Comparison of ENCODE assay signal across 16 cellular contexts in genomic region chr4:128322311-128322710, GRCh38. TPM values are rescaled to one million over a fixed set of nuclear protein-coding genes. Genes with fewer than 3 reads are reported as not detected.
A peak's percentile ranks its signal among the peaks of the same experiment; 100 is the strongest.
DNase-seq lines count a peak whose midpoint lies in the region; ATAC-seq and TF ChIP-seq lines count a peak whose summit lies in the region.
"Had no signal": no experiment of that assay in that cellular context is flagged by ENCODE, and none has a peak within 500 bp of the region (broad histone marks: within the 10 kb centered on the region; RNA-seq: fewer than 3 reads in every experiment).

No MANE protein-coding gene starts in this region.

- no peak overlapping the region for H2AFZ ChIP-seq in ACC112 (ENCODE audit: low read length, unreplicated experiment)

- 0 out of 2 replicates have a peak, but pooled peaks cover 7% of the 10 kb centered on the region for H3K36me3 ChIP-seq in ACC112 (ENCODE audit: insufficient read depth, low read length)
- H3K36me3 ChIP-seq in HUES48 (ENCODE audit: control insufficient read depth, insufficient read depth, low read length) = no peaks in the 10 kb centered on the region
- H3K36me3 ChIP-seq in adipocyte (ENCODE audit: control insufficient read depth, insufficient read depth, low read length, severe bottlenecking) = no peaks in the 10 kb centered on the region
- no peaks in the 10 kb centered on the region for H3K36me3 ChIP-seq in uterus

- peak overlapping the region; percentile 50; the same call in 1 of the 2 replicates for H3K4me3 ChIP-seq in ACC112 (ENCODE audit: low read depth, low read length)
- no peak overlapping the region for H3K4me3 ChIP-seq in HUES48 (ENCODE audit: low read depth, low read length)
- no peak overlapping the region for H3K4me3 ChIP-seq in adipocyte (ENCODE audit: low read length)
- H3K4me3 ChIP-seq in uterus = no peak overlapping the region

- H3K27me3 ChIP-seq in ACC112 (ENCODE audit: insufficient read depth, low read length) (no peaks in the 10 kb centered on the region), HUES48 (ENCODE audit: control insufficient read depth, insufficient read depth, low read length) (no peaks in the 10 kb centered on the region), adipocyte (replicated peaks; ENCODE audit: control insufficient read depth, insufficient read depth, low read length) (no peaks in the 10 kb centered on the region), uterus (no peaks in the 10 kb centered on the region)

- no peaks in the 10 kb centered on the region for H3K9me3 ChIP-seq in HUES48 (ENCODE audit: control insufficient read depth, insufficient read depth, low read length)
- H3K9me3 ChIP-seq in adipocyte (ENCODE audit: control insufficient read depth, low read length) = no peaks in the 10 kb centered on the region
- no peaks in the 10 kb centered on the region for H3K9me3 ChIP-seq in uterus

- TF ChIP-seq CTCF in uterus (IDR thresholded peaks at IDR 0.05) (no peak), natural killer cell (IDR thresholded peaks at IDR 0.05) (no peak)

- H3K4me1 Mint-ChIP-seq in stimulated activated naive B cell treated with anti-CD40 and anti-IgM and Interleukin-4, amounts not matched to agents 10 μg/mL and 1 μg/mL and 100 μg/mL, for 72 hours = no peaks in the 10 kb centered on the region
- H3K4me1 Mint-ChIP-seq in natural killer cell = no peaks in the 10 kb centered on the region
- H3K4me1 Mint-ChIP-seq: naive thymus-derived CD8-positive, alpha-beta T cell; stimulated activated naive CD8-positive, alpha-beta T cell treated with anti-CD3 and anti-CD28 coated beads, Interleukin-15, amount 100 ng/mL, for 72 hours had no signal

- H3K9ac ChIP-seq in HUES48 (ENCODE audit: low read depth, low read length) = no peak overlapping the region
- peak overlapping the region; percentile 2 for H3K9ac ChIP-seq in adipocyte (ENCODE audit: low read length)

- H3K4me1 ChIP-seq in ACC112 (ENCODE audit: control insufficient read depth, insufficient read depth, low read length, unreplicated experiment) (peaks cover 32% of the 10 kb centered on the region), HUES48 (ENCODE audit: control insufficient read depth, insufficient read depth, low read length) (peaks cover 5% of the 10 kb centered on the region; the same call in 1 of the 2 replicates), adipocyte (ENCODE audit: control insufficient read depth, insufficient read depth, low read length) (peaks cover 18% of the 10 kb centered on the region), uterus (no peaks in the 10 kb centered on the region)

- no peak for DNase-seq in adipocyte (ENCODE audit: low read depth)
- DNase-seq in iris pigment epithelial cell (ENCODE audit: low read depth) = peak; percentile 79
- DNase-seq in HK-2 (ENCODE audit: unreplicated experiment) = no peak
- DNase-seq in uterus = no peak
- no peak for DNase-seq in stimulated activated naive B cell treated with anti-CD40 and anti-IgM and Interleukin-4, amounts not matched to agents 10 μg/mL and 1 μg/mL and 100 μg/mL, for 72 hours
- no peak for DNase-seq in natural killer cell
- DNase-seq: activated naive CD4-positive, alpha-beta T cell treated with anti-CD3 and anti-CD28 coated beads, Interleukin-2, amount 50 U/mL, for 16 hours; CD4-positive, alpha-beta T cell; DND-41; Kasumi-1; naive thymus-derived CD8-positive, alpha-beta T cell; NCI-H1436; NCI-H446; stimulated activated naive CD8-positive, alpha-beta T cell treated with anti-CD3 and anti-CD28 coated beads, Interleukin-15, amount 100 ng/mL, for 72 hours had no signal

- no peaks in the 10 kb centered on the region for H3K79me2 ChIP-seq in ACC112 (ENCODE audit: control insufficient read depth, insufficient read depth, low read length, unreplicated experiment)

- no peak overlapping the region for H3K27ac Mint-ChIP-seq in stimulated activated naive B cell treated with anti-CD40 and anti-IgM and Interleukin-4, amounts not matched to agents 10 μg/mL and 1 μg/mL and 100 μg/mL, for 72 hours
- no peak overlapping the region for H3K27ac Mint-ChIP-seq in natural killer cell
- H3K27ac Mint-ChIP-seq: CD4-positive, alpha-beta T cell; naive thymus-derived CD8-positive, alpha-beta T cell; stimulated activated naive CD8-positive, alpha-beta T cell treated with anti-CD3 and anti-CD28 coated beads, Interleukin-15, amount 100 ng/mL, for 72 hours had no signal

- H3K27me3 Mint-ChIP-seq in stimulated activated naive B cell treated with anti-CD40 and anti-IgM and Interleukin-4, amounts not matched to agents 10 μg/mL and 1 μg/mL and 100 μg/mL, for 72 hours = no peaks in the 10 kb centered on the region
- no peaks in the 10 kb centered on the region for H3K27me3 Mint-ChIP-seq in natural killer cell (ENCODE audit: low read depth in 2 of 2)
- H3K27me3 Mint-ChIP-seq: CD4-positive, alpha-beta T cell; naive thymus-derived CD8-positive, alpha-beta T cell; stimulated activated naive CD8-positive, alpha-beta T cell treated with anti-CD3 and anti-CD28 coated beads, Interleukin-15, amount 100 ng/mL, for 72 hours had no signal

- H3K36me3 Mint-ChIP-seq in stimulated activated naive B cell treated with anti-CD40 and anti-IgM and Interleukin-4, amounts not matched to agents 10 μg/mL and 1 μg/mL and 100 μg/mL, for 72 hours = peaks cover 6 to 7% of the 10 kb centered on the region in 2 donors
- no peaks in the 10 kb centered on the region for H3K36me3 Mint-ChIP-seq in natural killer cell

- H3K9me3 Mint-ChIP-seq in stimulated activated naive B cell treated with anti-CD40 and anti-IgM and Interleukin-4, amounts not matched to agents 10 μg/mL and 1 μg/mL and 100 μg/mL, for 72 hours = no peaks in the 10 kb centered on the region
- no peaks in the 10 kb centered on the region for H3K9me3 Mint-ChIP-seq in natural killer cell
- H3K9me3 Mint-ChIP-seq: CD4-positive, alpha-beta T cell; naive thymus-derived CD8-positive, alpha-beta T cell; stimulated activated naive CD8-positive, alpha-beta T cell treated with anti-CD3 and anti-CD28 coated beads, Interleukin-15, amount 100 ng/mL, for 72 hours had no signal

- ATAC-seq in stimulated activated naive B cell treated with anti-CD40 and anti-IgM and Interleukin-4, amounts not matched to agents 10 μg/mL and 1 μg/mL and 100 μg/mL, for 72 hours (replicated peaks) = no peak
- ATAC-seq in natural killer cell = no peak
- ATAC-seq: naive thymus-derived CD8-positive, alpha-beta T cell; stimulated activated naive CD8-positive, alpha-beta T cell treated with anti-CD3 and anti-CD28 coated beads, Interleukin-15, amount 100 ng/mL, for 72 hours had no signal

- H3K27ac ChIP-seq in ACC112 (ENCODE audit: low read depth, low read length) = peak overlapping the region; percentile 91
- H3K27ac ChIP-seq in HUES48 (ENCODE audit: low read depth, low read length) = peak overlapping the region; percentile 69
- H3K27ac ChIP-seq in uterus = no peak overlapping the region

- H3K4me3 Mint-ChIP-seq in stimulated activated naive B cell treated with anti-CD40 and anti-IgM and Interleukin-4, amounts not matched to agents 10 μg/mL and 1 μg/mL and 100 μg/mL, for 72 hours = no peak overlapping the region
- no peak overlapping the region for H3K4me3 Mint-ChIP-seq in natural killer cell
- H3K4me3 Mint-ChIP-seq: CD4-positive, alpha-beta T cell; naive thymus-derived CD8-positive, alpha-beta T cell; stimulated activated naive CD8-positive, alpha-beta T cell treated with anti-CD3 and anti-CD28 coated beads, Interleukin-15, amount 100 ng/mL, for 72 hours had no signal

- TF ChIP-seq POLR2A in uterus (IDR thresholded peaks at IDR 0.05) = no peak

- intact Hi-C loops in uterus (cut with DNase I; ENCODE audit: low total_unique reads) = no loop called here
- intact Hi-C loops in natural killer cell (cut with micrococcal nuclease) = no loop called here

RNA-seq across cellular contexts. Expression of gene PGRMC2, which starts 34.7 kb away (rescaled TPM):
- total RNA-seq in uterus (10 to 100 TPM; 14.9 to 66.0 (median 37.6) TPM), natural killer cell (10 to 100 TPM; 42.0 to 58.6 (median 53.2) TPM)

Comparison
In these comparisons a context has a peak if more than half of its experiments do, and no peak if none do; other contexts are left out.
1. H3K27ac ChIP-seq: peak in ACC112 (single experiment) and HUES48 (single experiment); none in uterus (0 of 2).